In genomic region chr6:493840-494239, GRCh38 we compare ENCODE assay signal across 26 cellular contexts.
A peak's percentile ranks its signal among the peaks of the same experiment; 100 is the strongest.
DNase-seq lines count a peak whose midpoint lies in the region; ATAC-seq and TF ChIP-seq lines count a peak whose summit lies in the region.
"Had no signal": no experiment of that assay in that cellular context is flagged by ENCODE, and none has a peak within 500 bp of the region (broad histone marks: within the 10 kb centered on the region; RNA-seq: fewer than 3 reads in every experiment).

No MANE protein-coding gene starts in this region.

- POLR2A ChIA-PET in T-cell (lab: Charles Lee), result no interaction called here
- POLR2A ChIA-PET in activated naive CD8-positive, alpha-beta T cell treated with anti-CD3 and anti-CD28 coated beads, Interleukin-2, amount 10 ng/mL, durations not matched to agents 7 days and 5 days (lab: Charles Lee), result interaction anchor here (1.0 to 1.5 kb wide), 5 partner anchors 17 to 102 kb away, joined by 3 to 13 read pairs (median 5); partner anchors contain the start of gene IRF4

- no peaks in the 10 kb centered on the region for H3K9me3 ChIP-seq in body of pancreas
- H3K9me3 ChIP-seq: gastroesophageal sphincter, pancreas, right atrium auricular region, thyroid gland had no signal

- H3K4me3 Mint-ChIP-seq in activated T-cell treated with anti-CD3 and anti-CD28 coated beads, Interleukin-2, amount 50 U/mL, for 24 hours, result peak overlapping the region; percentile 53
- H3K4me3 Mint-ChIP-seq in T-cell, result no peak overlapping the region
- H3K4me3 Mint-ChIP-seq in activated naive CD8-positive, alpha-beta T cell treated with anti-CD3 and anti-CD28 coated beads, Interleukin-2, amount 10 ng/mL, durations not matched to agents 7 days and 5 days, result peak overlapping the region; percentile 70
- H3K4me3 Mint-ChIP-seq in stimulated activated memory B cell treated with anti-CD40 and anti-IgM and Interleukin-4, amounts not matched to agents 10 μg/mL and 1 μg/mL and 100 μg/mL, for 72 hours, result no peak overlapping the region
- H3K4me3 Mint-ChIP-seq: dendritic cell treated with granulocyte-macrophage colony-stimulating factor and Interleukin-4, amounts not matched to agents 40 ng/mL and 50 ng/mL, for 4 days; mesothelial cell of epicardium; nephron progenitor cell had no signal

- no peak for DNase-seq in activated T-cell treated with anti-CD3 and anti-CD28 coated beads, Interleukin-2, amount 50 U/mL, for 24 hours
- DNase-seq in activated T-cell treated with anti-CD3 and anti-CD28 coated beads, Interleukin-2, amount 50 U/mL, for 48 hours, result no peak
- no peak for DNase-seq in T-cell
- no peak for DNase-seq in activated naive CD8-positive, alpha-beta T cell treated with anti-CD3 and anti-CD28 coated beads, Interleukin-2, amount 10 ng/mL, durations not matched to agents 7 days and 5 days
- no peak for DNase-seq in stimulated activated CD4-positive, alpha-beta T cell treated with anti-CD3 and anti-CD28 coated beads, Interleukin-4, amount 100 ng/mL, for 4 hours
- no peak for DNase-seq in body of pancreas
- DNase-seq in NCI-H526 (lab: John Stamatoyannopoulos, UW), result no peak
- DNase-seq: aorta; caudate nucleus; islet precursor cell; Karpas-422; left ventricle myocardium superior; MV-4-11; NCI-H146; NCI-H510A; nephron progenitor cell; pancreas; stimulated activated CD4-positive, alpha-beta T cell treated with anti-CD3 and anti-CD28 coated beads, Interleukin-4, amount 100 ng/mL, for 1 hour; thyroid gland; WERI-Rb-1 had no signal

- no peak overlapping the region for H3K27ac ChIP-seq in body of pancreas
- H3K27ac ChIP-seq: BLaER1 treated with 17β-estradiol and CSF1 and Interleukin-3, amounts not matched to agents 10 nM and 100 nM; gastroesophageal sphincter; pancreas; right atrium auricular region; thyroid gland; WERI-Rb-1 had no signal

- H3K9me3 Mint-ChIP-seq in activated T-cell treated with anti-CD3 and anti-CD28 coated beads, Interleukin-2, amount 50 U/mL, for 24 hours, result peaks cover 3% of the 10 kb centered on the region
- H3K9me3 Mint-ChIP-seq in T-cell, result no peaks in the 10 kb centered on the region
- no peaks in the 10 kb centered on the region for H3K9me3 Mint-ChIP-seq in activated naive CD8-positive, alpha-beta T cell treated with anti-CD3 and anti-CD28 coated beads, Interleukin-2, amount 10 ng/mL, durations not matched to agents 7 days and 5 days
- no peaks in the 10 kb centered on the region for H3K9me3 Mint-ChIP-seq in stimulated activated memory B cell treated with anti-CD40 and anti-IgM and Interleukin-4, amounts not matched to agents 10 μg/mL and 1 μg/mL and 100 μg/mL, for 72 hours
- H3K9me3 Mint-ChIP-seq: dendritic cell treated with granulocyte-macrophage colony-stimulating factor and Interleukin-4, amounts not matched to agents 40 ng/mL and 50 ng/mL, for 4 days had no signal

- WGBS in body of pancreas, 2 donors, result 82 to 83% methylated on average over 6 of the region's 6 CpGs

- H3K4me1 ChIP-seq in body of pancreas, result no peaks in the 10 kb centered on the region
- H3K4me1 ChIP-seq: gastroesophageal sphincter, pancreas, right atrium auricular region, thyroid gland had no signal

- H3K4me1 Mint-ChIP-seq in activated T-cell treated with anti-CD3 and anti-CD28 coated beads, Interleukin-2, amount 50 U/mL, for 24 hours (ENCODE audit: low read depth), result peaks cover 96% of the 10 kb centered on the region
- peaks cover 71 to 86% (median 78%) of the 10 kb centered on the region in 3 donors for H3K4me1 Mint-ChIP-seq in T-cell
- peaks cover 77% of the 10 kb centered on the region for H3K4me1 Mint-ChIP-seq in activated naive CD8-positive, alpha-beta T cell treated with anti-CD3 and anti-CD28 coated beads, Interleukin-2, amount 10 ng/mL, durations not matched to agents 7 days and 5 days
- peaks cover 39% of the 10 kb centered on the region for H3K4me1 Mint-ChIP-seq in stimulated activated memory B cell treated with anti-CD40 and anti-IgM and Interleukin-4, amounts not matched to agents 10 μg/mL and 1 μg/mL and 100 μg/mL, for 72 hours
- H3K4me1 Mint-ChIP-seq: mesothelial cell of epicardium, nephron progenitor cell had no signal

- no peak overlapping the region for H3K4me3 ChIP-seq in body of pancreas
- H3K4me3 ChIP-seq: BLaER1 treated with 17β-estradiol and CSF1 and Interleukin-3, amounts not matched to agents 10 nM and 100 nM; gastroesophageal sphincter; pancreas; right atrium auricular region; thyroid gland had no signal

- no peaks in the 10 kb centered on the region for H3K27me3 ChIP-seq in body of pancreas
- H3K27me3 ChIP-seq: BLaER1 treated with 17β-estradiol and CSF1 and Interleukin-3, amounts not matched to agents 10 nM and 100 nM; gastroesophageal sphincter; pancreas; right atrium auricular region; thyroid gland had no signal

- no peak for TF ChIP-seq POLR2A in body of pancreas (IDR thresholded peaks at IDR 0.05)

- peak overlapping the region; percentile 98 for H3K27ac Mint-ChIP-seq in activated T-cell treated with anti-CD3 and anti-CD28 coated beads, Interleukin-2, amount 50 U/mL, for 24 hours
- H3K27ac Mint-ChIP-seq in T-cell, result peak overlapping the region; percentile 77 to 94
- H3K27ac Mint-ChIP-seq in activated naive CD8-positive, alpha-beta T cell treated with anti-CD3 and anti-CD28 coated beads, Interleukin-2, amount 10 ng/mL, durations not matched to agents 7 days and 5 days, result peak overlapping the region; percentile 91
- H3K27ac Mint-ChIP-seq in stimulated activated memory B cell treated with anti-CD40 and anti-IgM and Interleukin-4, amounts not matched to agents 10 μg/mL and 1 μg/mL and 100 μg/mL, for 72 hours, result peak overlapping the region; percentile 53
- H3K27ac Mint-ChIP-seq: dendritic cell treated with granulocyte-macrophage colony-stimulating factor and Interleukin-4, amounts not matched to agents 40 ng/mL and 50 ng/mL, for 4 days; mesothelial cell of epicardium; nephron progenitor cell had no signal

- no peak for TF ChIP-seq CTCF in body of pancreas (IDR thresholded peaks at IDR 0.05)

- intact Hi-C loops in body of pancreas (cut with DNase I), result no loop called here

- peaks cover 0 to 5% of the 10 kb centered on the region in 2 donors for H3K36me3 ChIP-seq in body of pancreas (replicated peaks in 1 of 2; ENCODE audit: insufficient read depth in 1 of 2, low read depth in 2 of 2)

- no peaks in the 10 kb centered on the region for H3K27me3 Mint-ChIP-seq in activated T-cell treated with anti-CD3 and anti-CD28 coated beads, Interleukin-2, amount 50 U/mL, for 24 hours
- no peaks in the 10 kb centered on the region for H3K27me3 Mint-ChIP-seq in T-cell
- no peaks in the 10 kb centered on the region for H3K27me3 Mint-ChIP-seq in activated naive CD8-positive, alpha-beta T cell treated with anti-CD3 and anti-CD28 coated beads, Interleukin-2, amount 10 ng/mL, durations not matched to agents 7 days and 5 days
- H3K27me3 Mint-ChIP-seq in stimulated activated memory B cell treated with anti-CD40 and anti-IgM and Interleukin-4, amounts not matched to agents 10 μg/mL and 1 μg/mL and 100 μg/mL, for 72 hours, result no peaks in the 10 kb centered on the region
- H3K27me3 Mint-ChIP-seq: dendritic cell treated with granulocyte-macrophage colony-stimulating factor and Interleukin-4, amounts not matched to agents 40 ng/mL and 50 ng/mL, for 4 days had no signal

- CTCF ChIA-PET in T-cell (lab: Charles Lee), result interaction anchor here in 1 of 2 donors (1.1 kb wide), 1 partner anchor 9 kb away, joined by 3 read pairs; no protein-coding TSS in a partner anchor

- peaks cover 89% of the 10 kb centered on the region for H3K36me3 Mint-ChIP-seq in activated T-cell treated with anti-CD3 and anti-CD28 coated beads, Interleukin-2, amount 50 U/mL, for 24 hours (ENCODE audit: low read depth)
- peaks cover 23% of the 10 kb centered on the region for H3K36me3 Mint-ChIP-seq in T-cell
- peaks cover 23% of the 10 kb centered on the region for H3K36me3 Mint-ChIP-seq in activated naive CD8-positive, alpha-beta T cell treated with anti-CD3 and anti-CD28 coated beads, Interleukin-2, amount 10 ng/mL, durations not matched to agents 7 days and 5 days
- H3K36me3 Mint-ChIP-seq in stimulated activated memory B cell treated with anti-CD40 and anti-IgM and Interleukin-4, amounts not matched to agents 10 μg/mL and 1 μg/mL and 100 μg/mL, for 72 hours, result peaks cover 30% of the 10 kb centered on the region

- no peak for ATAC-seq in T-cell (replicated peaks in 1 of 4)
- no peak for ATAC-seq in activated naive CD8-positive, alpha-beta T cell treated with anti-CD3 and anti-CD28 coated beads, Interleukin-2, amount 10 ng/mL, durations not matched to agents 7 days and 5 days (ENCODE audit: low read depth)
- ATAC-seq in stimulated activated memory B cell treated with anti-CD40 and anti-IgM and Interleukin-4, amounts not matched to agents 10 μg/mL and 1 μg/mL and 100 μg/mL, for 72 hours, result no peak
- ATAC-seq in body of pancreas, result no peak
- ATAC-seq: gastroesophageal sphincter, left ventricle myocardium superior, pancreas had no signal

Comparison
In these comparisons a context has a peak if more than half of its experiments do, and no peak if none do; other contexts are left out.
1. H3K4me3 Mint-ChIP-seq: peak in activated T-cell treated with anti-CD3 and anti-CD28 coated beads, Interleukin-2, amount 50 U/mL, for 24 hours (single experiment) and activated naive CD8-positive, alpha-beta T cell treated with anti-CD3 and anti-CD28 coated beads, Interleukin-2, amount 10 ng/mL, durations not matched to agents 7 days and 5 days (single experiment); none in T-cell (0 of 3) and stimulated activated memory B cell treated with anti-CD40 and anti-IgM and Interleukin-4, amounts not matched to agents 10 μg/mL and 1 μg/mL and 100 μg/mL, for 72 hours (single experiment).
2. Peak in every context shown above with its lines, with median percentiles within 50 percentile points of each other: H3K27ac Mint-ChIP-seq.